In genomic region chr13:67224148-67224846, GRCh38 we compare ENCODE assay signal across 8 cellular contexts. TPM values are rescaled to one million over a fixed set of nuclear protein-coding genes. Genes with fewer than 3 reads are reported as not detected.
A peak's percentile ranks its signal among the peaks of the same experiment; 100 is the strongest.
DNase-seq lines count a peak whose midpoint lies in the region; ATAC-seq and TF ChIP-seq lines count a peak whose summit lies in the region.

No MANE protein-coding gene starts in this region.

- intact Hi-C loops in lower lobe of right lung (cut with DNase I): no loop called here

- H3K9me3 Mint-ChIP-seq in WTC11: no peaks in the 10 kb centered on the region

- no peaks in the 10 kb centered on the region; the same call in 1 of the 2 replicates for H3K27me3 Mint-ChIP-seq in WTC11 (ENCODE audit: low read depth)

- TF ChIP-seq CTCF in WTC11 (IDR thresholded peaks at IDR 0.05) (peak; percentile 44), lower lobe of right lung (IDR thresholded peaks at IDR 0.05) (peak; percentile 68)

- peak overlapping the region; percentile 36 for H3K4me3 ChIP-seq in lower lobe of right lung

- H3K36me3 ChIP-seq in lower lobe of right lung: no peaks in the 10 kb centered on the region

- no peaks in the 10 kb centered on the region for H3K27me3 ChIP-seq in lower lobe of right lung (ENCODE audit: low read depth)

- no peak overlapping the region for H3K27ac ChIP-seq in lower lobe of right lung

- ATAC-seq in HG03095 (IDR thresholded peaks at IDR 0.05; ENCODE audit: unreplicated experiment) (peak; percentile 46), WTC11 (peak; percentile 90), lower lobe of right lung (peak; percentile 89 to 90)

- POLR2A ChIA-PET in WTC11 (lab: Charles Lee): no interaction called here

- H3K27ac Mint-ChIP-seq in WTC11: no peak overlapping the region

- DNase-seq in activated gamma-delta T cell treated with Interleukin-2 at 50 U/mL for 16 hours (peak; percentile 32), activated gamma-delta T cell (lab: John Stamatoyannopoulos, UW) (no peak), NCI-H2196 (lab: John Stamatoyannopoulos, UW; ENCODE audit: unreplicated experiment) (peak; percentile 21), WTC11 (ENCODE audit: low spot score) (peak; percentile 43), ecto neural progenitor cell (ENCODE audit: low spot score) (peak; percentile 56), lower lobe of right lung (peak; percentile 77)
- peak; percentile 19 for DNase-seq in stimulated activated CD8-positive, alpha-beta memory T cell treated with anti-CD3 and anti-CD28 coated beads, Interleukin-4, amount 100 ng/mL, for 24 hours (ENCODE audit: low read depth)

- H3K4me3 Mint-ChIP-seq in WTC11: no peak overlapping the region

- H3K4me1 ChIP-seq in lower lobe of right lung: peaks cover 21% of the 10 kb centered on the region

- H3K4me1 Mint-ChIP-seq in WTC11: peaks cover 6% of the 10 kb centered on the region

- CTCF ChIA-PET in WTC11 (lab: Charles Lee): interaction anchor here (0.7 to 1.4 kb wide), 9 partner anchors 10 to 732 kb away, joined by 3 to 5 read pairs (median 4); no protein-coding TSS in a partner anchor

- no peaks in the 10 kb centered on the region for H3K36me3 Mint-ChIP-seq in WTC11

- no peaks in the 10 kb centered on the region for H3K9me3 ChIP-seq in lower lobe of right lung

TF ChIP-seq in WTC11, 78 proteins besides CTCF, POLR2A, EP300 and RAD21:
- TF ChIP-seq ESRRA (CRISPR knock-in tag; IDR thresholded peaks at IDR 0.05; ENCODE audit: borderline replicate concordance) (no peak), NFATC4 (CRISPR knock-in tag; IDR thresholded peaks at IDR 0.05) (no peak)

RNA-seq across cellular contexts. Expression of gene PCDH9, which starts 5.8 kb away (rescaled TPM):
- total RNA-seq in WTC11 (2021) (0.25 to 0.48 TPM (median 0.34 TPM) in 3 replicates), lower lobe of right lung (8.9 TPM)
